In the genomic region with DNA sequence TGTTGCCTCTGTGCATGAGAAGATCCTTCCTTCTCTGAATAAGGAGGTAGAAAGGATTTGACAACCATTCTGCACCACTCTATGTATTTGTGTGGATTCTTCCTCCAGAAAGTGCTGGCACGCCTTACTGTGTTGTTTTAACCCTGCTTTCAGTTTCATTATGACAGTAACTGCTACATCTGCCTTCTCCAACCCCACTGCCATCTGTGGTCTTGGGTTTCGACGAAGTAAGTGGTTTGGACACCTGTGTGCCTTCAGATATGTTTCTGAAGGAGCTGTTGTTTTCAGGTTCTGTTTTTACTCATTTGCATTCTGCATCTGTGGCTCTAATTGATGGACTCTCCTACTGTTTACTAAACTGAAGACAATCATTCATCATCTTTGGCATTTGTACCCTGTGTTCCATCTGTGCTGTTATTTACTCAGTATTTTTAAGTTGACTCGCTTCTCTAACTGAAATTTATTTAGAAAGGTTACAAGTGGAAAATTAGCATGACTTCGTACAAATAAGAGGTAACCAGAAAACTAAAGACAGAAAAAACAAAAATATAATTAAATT, we compare ENCODE assay signal across 9 cellular contexts. TPM values are rescaled to one million over a fixed set of nuclear protein-coding genes. Genes with fewer than 3 reads are reported as not detected.
A peak's percentile ranks its signal among the peaks of the same experiment; 100 is the strongest.
DNase-seq lines count a peak whose midpoint lies in the region; ATAC-seq and TF ChIP-seq lines count a peak whose summit lies in the region.
"Had no signal": no experiment of that assay in that cellular context is flagged by ENCODE, and none has a peak within 500 bp of the region (broad histone marks: within the 10 kb centered on the region; RNA-seq: fewer than 3 reads in every experiment).

No MANE protein-coding gene starts in this region.

- H3K4me1 Mint-ChIP-seq in T-helper 17 cell: peaks cover 35% of the 10 kb centered on the region

- no peaks in the 10 kb centered on the region for H3K36me3 ChIP-seq in esophagus squamous epithelium
- no peaks in the 10 kb centered on the region for H3K36me3 ChIP-seq in suprapubic skin
- H3K36me3 ChIP-seq: cardiac muscle cell had no signal

- no peaks in the 10 kb centered on the region for H3K9me3 ChIP-seq in T-helper 17 cell (ENCODE audit: control insufficient read depth, low read length, poor library complexity, severe bottlenecking)
- H3K9me3 ChIP-seq in esophagus squamous epithelium: no peaks in the 10 kb centered on the region
- H3K9me3 ChIP-seq in suprapubic skin: no peaks in the 10 kb centered on the region

- H3K27ac ChIP-seq in esophagus squamous epithelium: peak overlapping the region in 1 of 4 donors; percentile 9
- H3K27ac ChIP-seq in suprapubic skin: no peak overlapping the region
- H3K27ac ChIP-seq: cardiac muscle cell had no signal

- H3K27me3 ChIP-seq in esophagus squamous epithelium: peaks cover 0 to 34% (median 3%) of the 10 kb centered on the region in 4 donors
- peaks cover 6% of the 10 kb centered on the region for H3K27me3 ChIP-seq in suprapubic skin

- H3K36me3 Mint-ChIP-seq in T-helper 17 cell (ENCODE audit: low read depth): peaks cover 2% of the 10 kb centered on the region

- H3K4me3 ChIP-seq in esophagus squamous epithelium (peak overlapping the region in 1 of 4 donors; percentile 30), suprapubic skin (no peak overlapping the region)
- H3K4me3 ChIP-seq: cardiac muscle cell had no signal

- 34 to 41% methylated on average over 5 of the region's 5 CpGs for WGBS in esophagus squamous epithelium, 2 donors
- WGBS in suprapubic skin: 58% methylated on average over 5 of the region's 5 CpGs

- peaks cover 6% of the 10 kb centered on the region for H3K27me3 Mint-ChIP-seq in T-helper 17 cell

- DNase-seq in DMS 273 (lab: John Stamatoyannopoulos, UW; ENCODE audit: unreplicated experiment) (peak; percentile 86), T-helper 17 cell (peak; percentile 13 to 20 (median 14)), esophagus squamous epithelium (lab: John Stamatoyannopoulos, UW) (peak; percentile 1), AML-193 (lab: John Stamatoyannopoulos, UW) (no peak), suprapubic skin (ENCODE audit: low spot score in 2 of 2) (no peak), mucosa of gallbladder (ENCODE audit: low spot score) (no peak)

- intact Hi-C loops in esophagus squamous epithelium (cut with DNase I): no loop called here

- no peak for TF ChIP-seq CTCF in esophagus squamous epithelium (IDR thresholded peaks at IDR 0.05)
- no peak for TF ChIP-seq CTCF in suprapubic skin (IDR thresholded peaks at IDR 0.05)

- H3K4me3 Mint-ChIP-seq in T-helper 17 cell: peak overlapping the region; percentile 87

- H3K27ac Mint-ChIP-seq in T-helper 17 cell: peak overlapping the region; percentile 95

- TF ChIP-seq POLR2A in esophagus squamous epithelium (IDR thresholded peaks at IDR 0.05): no peak
- no peak for TF ChIP-seq POLR2A in suprapubic skin (IDR thresholded peaks at IDR 0.05)

- ATAC-seq in GM19397 (IDR thresholded peaks at IDR 0.05; ENCODE audit: unreplicated experiment) (peak; percentile 97), HG03439 (IDR thresholded peaks at IDR 0.05; ENCODE audit: unreplicated experiment) (peak; percentile 98), T-helper 17 cell (peak; percentile 90)

- TF ChIP-seq EP300 in suprapubic skin (IDR thresholded peaks at IDR 0.05): no peak

- H3K4me1 ChIP-seq in esophagus squamous epithelium (peaks cover 7 to 22% (median 8%) of the 10 kb centered on the region in 3 donors), suprapubic skin (peaks cover 12% of the 10 kb centered on the region)

RNA-seq across cellular contexts. Expression of gene TSHR, which starts 4.1 kb away (rescaled TPM):
- total RNA-seq in T-helper 17 cell (under 1 TPM; 0.13 to 0.50 TPM), esophagus squamous epithelium (not detected), suprapubic skin (not detected), mucosa of gallbladder (not detected)

RNA-seq across cellular contexts. Expression of gene CEP128, which starts 18.0 kb away (rescaled TPM):
- total RNA-seq in T-helper 17 cell: 10 to 100 TPM; 19.6 to 25.1 TPM
- 10 to 100 TPM in 1 of 4 donors, 1 to 10 TPM in 3; 2.0 to 12.6 (median 5.4) TPM for total RNA-seq in esophagus squamous epithelium
- 10 to 100 TPM in 3 of 4 donors, 1 to 10 TPM in 1; 7.4 to 30.4 (median 11.7) TPM for total RNA-seq in suprapubic skin
- total RNA-seq in mucosa of gallbladder: 4.9 TPM

Comparison
In these comparisons a context has a peak if more than half of its experiments do, and no peak if none do; other contexts are left out.
1. DNase-seq: peak in DMS 273 (single experiment), T-helper 17 cell (3 of 3) and esophagus squamous epithelium (single experiment); none in AML-193 (0 of 2), suprapubic skin (0 of 2) and mucosa of gallbladder (single experiment).
2. Peak in every context shown above with its lines, with median percentiles within 50 percentile points of each other: ATAC-seq.